ENCODE assay signal across 27 cellular contexts in the genomic region with DNA sequence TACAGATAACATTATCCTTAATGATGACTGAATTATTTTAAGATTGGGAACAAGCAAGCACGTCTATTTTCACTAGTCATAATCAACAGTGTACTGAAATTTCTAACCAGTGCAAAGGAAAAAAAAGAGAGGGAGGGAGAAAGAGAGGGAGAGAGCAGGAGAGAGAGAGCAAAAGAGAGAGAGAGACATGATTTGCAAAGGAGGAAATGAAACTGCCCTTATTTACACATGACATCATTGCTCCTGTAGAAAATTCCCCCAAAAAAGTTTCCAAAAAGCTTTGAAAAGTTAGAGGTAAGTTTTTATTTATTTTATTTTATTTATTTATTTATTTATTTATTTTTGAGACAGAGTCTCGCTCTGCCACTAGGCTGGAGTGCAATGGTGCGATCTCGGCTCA.
"Had no signal": no experiment of that assay in that cellular context is flagged by ENCODE, and none has a peak within 500 bp of the region (broad histone marks: within the 10 kb centered on the region; RNA-seq: fewer than 3 reads in every experiment).

No MANE protein-coding gene starts in this region.

- DNase-seq: occipital lobe; ovary; psoas muscle; right cardiac atrium; right lobe of liver; sigmoid colon; small intestine; stimulated activated CD4-positive, alpha-beta T cell treated with anti-CD3 and anti-CD28 coated beads, Interleukin-15, amount 100 ng/mL, for 24 hours; stimulated activated CD4-positive, alpha-beta T cell treated with anti-CD3 and anti-CD28 coated beads, Interleukin-2, amount 100 ng/mL, for 24 hours; stimulated activated CD4-positive, alpha-beta T cell treated with anti-CD3 and anti-CD28 coated beads, Interleukin-2, amount 100 ng/mL, for 48 hours; stimulated activated CD4-positive, alpha-beta T cell treated with anti-CD3 and anti-CD28 coated beads, Interleukin-4, amount 100 ng/mL, for 24 hours; stimulated activated naive B cell treated with anti-CD40 and anti-IgM and Interleukin-4, amounts not matched to agents 10 μg/mL and 1 μg/mL and 100 μg/mL, for 72 hours; stimulated activated naive CD4-positive, alpha-beta T cell treated with Interleukin-2 at 50 U/mL for 16 hours; stomach; thyroid gland; trophoblast cell; upper lobe of left lung had no signal

- H3K27ac ChIP-seq: neural progenitor cell, ovary, parathyroid adenoma, psoas muscle, right lobe of liver, sigmoid colon, stomach, thoracic aorta, thyroid gland, tibial nerve, upper lobe of left lung, vagina had no signal

- H3K27me3 ChIP-seq: neural progenitor cell, ovary, right lobe of liver, sigmoid colon, stomach, thyroid gland, tibial nerve, upper lobe of left lung, vagina had no signal

- ATAC-seq: psoas muscle; right cardiac atrium; right lobe of liver; stimulated activated effector memory CD8-positive, alpha-beta T cell treated with anti-CD3 and anti-CD28 coated beads, Interleukin-12 subunit alpha, Interleukin-12 subunit beta, amount 100 ng/mL, for 72 hours; stimulated activated naive B cell treated with anti-CD40 and anti-IgM and Interleukin-4, amounts not matched to agents 10 μg/mL and 1 μg/mL and 100 μg/mL, for 72 hours had no signal

- H3K27me3 Mint-ChIP-seq: progenitor cell of endocrine pancreas; stimulated activated naive B cell treated with anti-CD40 and anti-IgM and Interleukin-4, amounts not matched to agents 10 μg/mL and 1 μg/mL and 100 μg/mL, for 72 hours; stimulated activated naive CD8-positive, alpha-beta T cell treated with anti-CD3 and anti-CD28 coated beads, Interleukin-15, Interleukin-2, amounts not matched to agents 100 ng/mL and 50 ng/mL, for 24 hours had no signal

- H3K79me2 ChIP-seq: parathyroid adenoma had no signal

- H3K4me2 ChIP-seq: neural progenitor cell had no signal

- H3K4me1 ChIP-seq: neural progenitor cell, parathyroid adenoma, psoas muscle, right lobe of liver, sigmoid colon, stomach, thyroid gland, tibial nerve, upper lobe of left lung, vagina had no signal

- FAIRE-seq: small intestine, urothelium cell line had no signal

- H3K4me3 ChIP-seq: neural progenitor cell, ovary, psoas muscle, right lobe of liver, sigmoid colon, stomach, thoracic aorta, thyroid gland, tibial nerve, upper lobe of left lung, vagina had no signal

- H3K4me3 Mint-ChIP-seq: nephron; neural progenitor cell; stimulated activated effector memory CD8-positive, alpha-beta T cell treated with anti-CD3 and anti-CD28 coated beads, Interleukin-12 subunit alpha, Interleukin-12 subunit beta, amount 100 ng/mL, for 72 hours; stimulated activated naive B cell treated with anti-CD40 and anti-IgM and Interleukin-4, amounts not matched to agents 10 μg/mL and 1 μg/mL and 100 μg/mL, for 72 hours; stimulated activated naive CD8-positive, alpha-beta T cell treated with anti-CD3 and anti-CD28 coated beads, Interleukin-15, Interleukin-2, amounts not matched to agents 100 ng/mL and 50 ng/mL, for 24 hours had no signal

- H3K9me3 Mint-ChIP-seq: nephron, neural progenitor cell had no signal

- H3K36me3 ChIP-seq: neural progenitor cell, ovary, right lobe of liver, sigmoid colon, stomach, thoracic aorta, thyroid gland, tibial nerve, upper lobe of left lung, vagina had no signal

- H2AFZ ChIP-seq: neural progenitor cell, parathyroid adenoma had no signal

- H3K27ac Mint-ChIP-seq: nephron; neural progenitor cell; progenitor cell of endocrine pancreas; stimulated activated effector memory CD8-positive, alpha-beta T cell treated with anti-CD3 and anti-CD28 coated beads, Interleukin-12 subunit alpha, Interleukin-12 subunit beta, amount 100 ng/mL, for 72 hours; stimulated activated naive B cell treated with anti-CD40 and anti-IgM and Interleukin-4, amounts not matched to agents 10 μg/mL and 1 μg/mL and 100 μg/mL, for 72 hours; stimulated activated naive CD8-positive, alpha-beta T cell treated with anti-CD3 and anti-CD28 coated beads, Interleukin-15, Interleukin-2, amounts not matched to agents 100 ng/mL and 50 ng/mL, for 24 hours had no signal

- H3K9ac ChIP-seq: neural progenitor cell, parathyroid adenoma had no signal

- H3K36me3 Mint-ChIP-seq: neural progenitor cell; stimulated activated effector memory CD8-positive, alpha-beta T cell treated with anti-CD3 and anti-CD28 coated beads, Interleukin-12 subunit alpha, Interleukin-12 subunit beta, amount 100 ng/mL, for 72 hours; stimulated activated naive B cell treated with anti-CD40 and anti-IgM and Interleukin-4, amounts not matched to agents 10 μg/mL and 1 μg/mL and 100 μg/mL, for 72 hours had no signal

- H3K4me1 Mint-ChIP-seq: nephron; neural progenitor cell; stimulated activated effector memory CD8-positive, alpha-beta T cell treated with anti-CD3 and anti-CD28 coated beads, Interleukin-12 subunit alpha, Interleukin-12 subunit beta, amount 100 ng/mL, for 72 hours had no signal

- H3K9me3 ChIP-seq: ovary, psoas muscle, right lobe of liver, sigmoid colon, stomach, thoracic aorta, thyroid gland, tibial nerve, upper lobe of left lung, vagina had no signal
